Comparison of ENCODE assay signal across 29 cellular contexts in genomic region chr7:100971111-100972001, GRCh38. TPM values are rescaled to one million over a fixed set of nuclear protein-coding genes. Genes with fewer than 3 reads are reported as not detected.
DNase-seq lines count a peak whose midpoint lies in the region; ATAC-seq, FAIRE-seq and TF ChIP-seq lines count a peak whose summit lies in the region.
"Had no signal": no experiment of that assay in that cellular context is flagged by ENCODE, and none has a peak within 500 bp of the region (broad histone marks: within the 10 kb centered on the region; RNA-seq: fewer than 3 reads in every experiment).

No MANE protein-coding gene starts in this region.

- DNase-seq in H7 (peak; percentile 54), bronchial epithelial cell (ENCODE audit: low read depth) (no peak), memory B cell (ENCODE audit: low spot score in 2 of 2) (no peak), AG08396 (ENCODE audit: low spot score) (no peak)
- DNase-seq: Caco-2; CD8-positive, alpha-beta T cell; DMS79; EL; GDM1; HFFc6; KBM-7; MV-4-11; NCI-H1105; NCI-H1436 treated with DMSO at 0.1 percent for 48 hours; NCI-H187 treated with DMSO at 0.1 percent for 48 hours; NCI-H524; NCI-H774; SIG-M5 had no signal

- peaks cover 13% of the 10 kb centered on the region for H3K27me3 ChIP-seq in H7 (ENCODE audit: control insufficient read depth, insufficient read depth, low read length)
- peaks cover 15% of the 10 kb centered on the region for H3K27me3 ChIP-seq in bronchial epithelial cell (ENCODE audit: control insufficient read depth, insufficient read depth, low read length)

- H3K4me3 ChIP-seq in H7 (ENCODE audit: insufficient read depth, low read depth, low read length) (no peak overlapping the region), bronchial epithelial cell (ENCODE audit: low read depth, low read length) (no peak overlapping the region)
- H3K4me3 ChIP-seq: A549, GM12878, HAP-1 had no signal

- no peak for TF ChIP-seq CTCF in bronchial epithelial cell (IDR thresholded peaks at IDR 0.05; ENCODE audit: insufficient read depth, low read length, severe bottlenecking)

- H3K9me3 Mint-ChIP-seq in memory B cell = peaks cover 4% of the 10 kb centered on the region
- peaks cover 5% of the 10 kb centered on the region for H3K9me3 Mint-ChIP-seq in stimulated activated memory B cell treated with anti-CD40 and anti-IgM and Interleukin-4, amounts not matched to agents 10 μg/mL and 1 μg/mL and 100 μg/mL, for 72 hours

- no peak overlapping the region for H3K27ac Mint-ChIP-seq in memory B cell
- no peak overlapping the region for H3K27ac Mint-ChIP-seq in stimulated activated memory B cell treated with anti-CD40 and anti-IgM and Interleukin-4, amounts not matched to agents 10 μg/mL and 1 μg/mL and 100 μg/mL, for 72 hours
- H3K27ac Mint-ChIP-seq: B cell; CD8-positive, alpha-beta T cell; HFFc6 had no signal

- no peak overlapping the region for H3K4me3 Mint-ChIP-seq in memory B cell
- no peak overlapping the region for H3K4me3 Mint-ChIP-seq in stimulated activated memory B cell treated with anti-CD40 and anti-IgM and Interleukin-4, amounts not matched to agents 10 μg/mL and 1 μg/mL and 100 μg/mL, for 72 hours
- H3K4me3 Mint-ChIP-seq: B cell; CD8-positive, alpha-beta T cell; HFFc6 had no signal

- H3K27me3 Mint-ChIP-seq in memory B cell = peaks cover 41% of the 10 kb centered on the region
- H3K27me3 Mint-ChIP-seq in stimulated activated memory B cell treated with anti-CD40 and anti-IgM and Interleukin-4, amounts not matched to agents 10 μg/mL and 1 μg/mL and 100 μg/mL, for 72 hours = peaks cover 77% of the 10 kb centered on the region

- ATAC-seq in memory B cell (ENCODE audit: low read depth) = peak; percentile 44
- peak; percentile 22 for ATAC-seq in stimulated activated memory B cell treated with anti-CD40 and anti-IgM and Interleukin-4, amounts not matched to agents 10 μg/mL and 1 μg/mL and 100 μg/mL, for 72 hours
- ATAC-seq in GM21737 (IDR thresholded peaks at IDR 0.05; ENCODE audit: unreplicated experiment) = no peak
- ATAC-seq in GM21723 (IDR thresholded peaks at IDR 0.05; ENCODE audit: unreplicated experiment) = no peak
- no peak for ATAC-seq in GM21528 (IDR thresholded peaks at IDR 0.05; ENCODE audit: low FRiP score, unreplicated experiment)
- ATAC-seq: A549; CD8-positive, alpha-beta T cell; GM12878 had no signal

- H3K36me3 Mint-ChIP-seq in memory B cell = peaks cover 10% of the 10 kb centered on the region
- peaks cover 5% of the 10 kb centered on the region for H3K36me3 Mint-ChIP-seq in stimulated activated memory B cell treated with anti-CD40 and anti-IgM and Interleukin-4, amounts not matched to agents 10 μg/mL and 1 μg/mL and 100 μg/mL, for 72 hours

- no peaks in the 10 kb centered on the region; the same call in 1 of the 2 replicates for H3K36me3 ChIP-seq in H7 (replicated peaks; ENCODE audit: control insufficient read depth, insufficient read depth, low read length)
- no peaks in the 10 kb centered on the region for H3K36me3 ChIP-seq in bronchial epithelial cell (ENCODE audit: control insufficient read depth, insufficient read depth, low read length)
- H3K36me3 ChIP-seq: HAP-1 had no signal

- H3K4me1 Mint-ChIP-seq in memory B cell = peaks cover 11% of the 10 kb centered on the region
- peaks cover 15% of the 10 kb centered on the region for H3K4me1 Mint-ChIP-seq in stimulated activated memory B cell treated with anti-CD40 and anti-IgM and Interleukin-4, amounts not matched to agents 10 μg/mL and 1 μg/mL and 100 μg/mL, for 72 hours

- peak; percentile 13 for FAIRE-seq in bronchial epithelial cell (lab: Jason Lieb, UNC)
- FAIRE-seq: A549, GM12878, RCC 7860 had no signal

RNA-seq across cellular contexts. Expression of gene MUC12, which starts 2.0 kb away (rescaled TPM):
- 1.8 and 10.4 TPM in 2 replicates for total RNA-seq in H7 (2014; rRNA removed; shearing (Covaris generic))
- under 0.01 TPM in 2 replicates for total RNA-seq in bronchial epithelial cell
- total RNA-seq: B cell; CD8-positive, alpha-beta T cell; MCF 10A had no signal

RNA-seq across cellular contexts. Expression of gene MUC3A, which starts 22.0 kb away (rescaled TPM):
- total RNA-seq in H7 (2014; rRNA removed; shearing (Covaris generic)) = 8.5 and 14.6 TPM in 2 replicates
- under 0.01 TPM in 1 of 2 replicates, not detected in the other for total RNA-seq in bronchial epithelial cell
- total RNA-seq: B cell; CD8-positive, alpha-beta T cell; HFFc6; LHCN-M2; MCF 10A had no signal

RNA-seq across cellular contexts. Expression of gene MUC17, which starts 48.5 kb away (rescaled TPM):
- total RNA-seq in H7 (2014; rRNA removed; shearing (Covaris generic)) = not detected in 2 replicates
- total RNA-seq in bronchial epithelial cell = not detected in 2 replicates
- total RNA-seq: B cell; CD8-positive, alpha-beta T cell; GM12878; HFFc6; LHCN-M2; MCF 10A had no signal

Comparison
In these comparisons a context has a peak if more than half of its experiments do, and no peak if none do; other contexts are left out.
1. ATAC-seq: peak in memory B cell (single experiment) and stimulated activated memory B cell treated with anti-CD40 and anti-IgM and Interleukin-4, amounts not matched to agents 10 μg/mL and 1 μg/mL and 100 μg/mL, for 72 hours (single experiment); none in GM21737 (single experiment), GM21723 (single experiment) and GM21528 (single experiment).